19 cellular contexts compared by ENCODE assay signal in the genomic region with DNA sequence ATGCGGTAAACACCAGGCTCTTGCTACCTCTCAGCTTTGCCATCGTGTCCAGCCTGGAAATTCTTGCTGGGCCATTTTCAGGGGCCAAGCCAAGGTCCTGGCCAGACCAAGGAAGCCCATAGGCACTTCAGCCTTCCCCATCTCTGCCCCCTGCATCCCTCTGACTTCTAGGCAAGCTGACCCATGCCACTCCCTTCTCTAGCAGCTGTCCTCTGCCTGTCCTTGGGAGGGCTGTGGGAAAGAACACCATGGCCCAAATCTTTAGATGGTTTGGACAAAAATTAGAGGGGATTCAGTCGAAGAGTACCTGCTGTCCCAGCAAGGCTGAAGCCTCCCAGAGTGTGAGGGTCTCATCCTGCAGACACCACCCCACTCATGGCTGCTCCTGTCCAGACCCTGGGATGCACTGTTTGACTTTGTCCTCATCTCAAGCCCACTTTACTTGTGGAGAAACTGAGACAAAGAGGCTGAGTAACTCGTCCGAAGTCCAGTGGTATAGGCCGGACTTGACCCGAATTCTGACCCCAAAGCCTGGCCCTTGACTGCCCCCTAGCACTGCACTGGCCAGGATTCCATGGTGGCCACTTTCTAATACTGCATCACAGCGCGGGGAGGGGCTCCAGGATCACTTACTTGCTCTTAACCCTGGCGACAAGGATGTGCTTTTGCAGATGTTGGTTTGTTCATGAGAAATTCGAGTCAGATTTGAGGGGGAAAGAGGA.
"Had no signal": no experiment of that assay in that cellular context is flagged by ENCODE, and none has a peak within 500 bp of the region (broad histone marks: within the 10 kb centered on the region; RNA-seq: fewer than 3 reads in every experiment).

No MANE protein-coding gene starts in this region.

- H3K4me3 ChIP-seq: ascending aorta, gastroesophageal sphincter, lung, skin epidermis, suprapubic skin had no signal

- DNase-seq: activated CD4-positive, alpha-beta T cell treated with anti-CD3 and anti-CD28 coated beads, Interleukin-2, amount 50 U/mL, for 48 hours; activated naive CD4-positive, alpha-beta T cell treated with Interleukin-2 at 50 U/mL for 16 hours; dermis blood vessel endothelial cell; effector memory CD8-positive, alpha-beta T cell; midbrain; naive B cell; retina; stimulated activated CD4-positive, alpha-beta T cell treated with anti-CD3 and anti-CD28 coated beads, Interleukin-4, amount 100 ng/mL, for 24 hours; stimulated activated naive CD8-positive, alpha-beta T cell treated with anti-CD3 and anti-CD28 coated beads, Interleukin-15, Interleukin-2, amounts not matched to agents 100 U/mL and 50 U/mL, for 24 hours; trophoblast cell had no signal

- H3K27ac ChIP-seq: ascending aorta, gastroesophageal sphincter, neutrophil, skin epidermis, suprapubic skin, VCaP had no signal

- H3K9me3 ChIP-seq: ascending aorta, gastroesophageal sphincter, neutrophil, suprapubic skin had no signal

- FAIRE-seq: islet of Langerhans had no signal

- H3K36me3 ChIP-seq: ascending aorta, gastroesophageal sphincter, neutrophil, suprapubic skin had no signal

- ATAC-seq: activated T-helper 17 cell treated with anti-CD3 and anti-CD28 coated beads, Interleukin-2, amount 50 U/mL, for 72 hours; effector memory CD8-positive, alpha-beta T cell; gastroesophageal sphincter; stimulated activated naive CD8-positive, alpha-beta T cell treated with anti-CD3 and anti-CD28 coated beads, Interleukin-15, Interleukin-2, amounts not matched to agents 100 U/mL and 50 U/mL, for 24 hours had no signal

- H3K27me3 ChIP-seq: ascending aorta, gastroesophageal sphincter, suprapubic skin had no signal
